Comparison of ENCODE assay signal across 15 cellular contexts in genomic region chr20:4667371-4667773, GRCh38. TPM values are rescaled to one million over a fixed set of nuclear protein-coding genes. Genes with fewer than 3 reads are reported as not detected.
DNase-seq lines count a peak whose midpoint lies in the region; ATAC-seq and TF ChIP-seq lines count a peak whose summit lies in the region.
"Had no signal": no experiment of that assay in that cellular context is flagged by ENCODE, and none has a peak within 500 bp of the region (broad histone marks: within the 10 kb centered on the region; RNA-seq: fewer than 3 reads in every experiment).

No MANE protein-coding gene starts in this region.

- H3K27ac Mint-ChIP-seq in activated T-cell treated with anti-CD3 and anti-CD28 coated beads, Interleukin-2, amount 50 U/mL, for 72 hours = peak overlapping the region; percentile 79
- no peak overlapping the region for H3K27ac Mint-ChIP-seq in Caco-2 (ENCODE audit: unreplicated experiment)
- H3K27ac Mint-ChIP-seq: memory B cell had no signal

- dilution Hi-C loops in mammary epithelial cell (cut with HindIII; ENCODE audit: low sequenced_read_pairs) = no loop called here

- no peaks in the 10 kb centered on the region for H3K79me2 ChIP-seq in mammary epithelial cell (ENCODE audit: insufficient read depth, low read length)

- H3K9me3 ChIP-seq in mammary epithelial cell (replicated peaks; ENCODE audit: insufficient read depth, low read length) (no peaks in the 10 kb centered on the region), Caco-2 (no peaks in the 10 kb centered on the region)
- H3K9me3 ChIP-seq: pancreas had no signal

- whole genome bisulfite sequencing in mammary epithelial cell (ENCODE audit: low coverage, missing lambda C conversion rate) = 3% methylated on average over 3 of the region's 3 CpGs

- CTCF ChIA-PET in mammary epithelial cell (lab: Charles Lee; ENCODE audit: low non-redundant PET) = no interaction called here
- CTCF ChIA-PET in Caco-2 (lab: Charles Lee) = no interaction called here

- no peak overlapping the region for H3K4me3 ChIP-seq in mammary epithelial cell (replicated peaks in 1 of 3; ENCODE audit: insufficient read depth in 1 of 3, low read depth in 2 of 3, low read length in 3 of 3)
- H3K4me3 ChIP-seq in Caco-2 (ENCODE audit: low read depth, low read length) = no peak overlapping the region
- H3K4me3 ChIP-seq: pancreas had no signal

- H3K27me3 Mint-ChIP-seq in activated T-cell treated with anti-CD3 and anti-CD28 coated beads, Interleukin-2, amount 50 U/mL, for 72 hours (ENCODE audit: low read depth) = peaks cover 5% of the 10 kb centered on the region
- H3K27me3 Mint-ChIP-seq in activated T-cell treated with anti-CD3 and anti-CD28 coated beads, Interleukin-2, amount 50 U/mL, for 4 hours (ENCODE audit: low read depth) = no peaks in the 10 kb centered on the region
- peaks cover 7% of the 10 kb centered on the region for H3K27me3 Mint-ChIP-seq in Caco-2 (ENCODE audit: insufficient read depth, unreplicated experiment)

- peak overlapping the region; percentile 27 for H3K4me2 ChIP-seq in mammary epithelial cell (ENCODE audit: insufficient read depth, low read depth, low read length)
- H3K4me2 ChIP-seq: KMS-11 had no signal

- in situ Hi-C loops in mammary epithelial cell (cut with MboI; ENCODE audit: low sequenced_read_pairs in 2 of 2) = no loop called here

- no peaks in the 10 kb centered on the region for H3K36me3 Mint-ChIP-seq in activated T-cell treated with anti-CD3 and anti-CD28 coated beads, Interleukin-2, amount 50 U/mL, for 72 hours (ENCODE audit: insufficient read depth in 2 of 2)
- H3K36me3 Mint-ChIP-seq in activated T-cell treated with anti-CD3 and anti-CD28 coated beads, Interleukin-2, amount 50 U/mL, for 4 hours (ENCODE audit: insufficient read depth) = no peaks in the 10 kb centered on the region
- no peaks in the 10 kb centered on the region for H3K36me3 Mint-ChIP-seq in Caco-2 (ENCODE audit: insufficient read depth, unreplicated experiment)

- peaks cover 0 to 1% of the 10 kb centered on the region in 2 donors for H3K9me3 Mint-ChIP-seq in activated T-cell treated with anti-CD3 and anti-CD28 coated beads, Interleukin-2, amount 50 U/mL, for 72 hours
- H3K9me3 Mint-ChIP-seq in activated T-cell treated with anti-CD3 and anti-CD28 coated beads, Interleukin-2, amount 50 U/mL, for 4 hours = no peaks in the 10 kb centered on the region
- no peaks in the 10 kb centered on the region for H3K9me3 Mint-ChIP-seq in Caco-2 (ENCODE audit: unreplicated experiment)
- H3K9me3 Mint-ChIP-seq: memory B cell had no signal

- H3K4me1 ChIP-seq in mammary epithelial cell (ENCODE audit: insufficient read depth, low read length) (peaks cover 32% of the 10 kb centered on the region), Caco-2 (no peaks in the 10 kb centered on the region)
- H3K4me1 ChIP-seq: pancreas had no signal

- ATAC-seq in activated T-cell treated with anti-CD3 and anti-CD28 coated beads, Interleukin-2, amount 50 U/mL, for 72 hours (replicated peaks in 1 of 2) = no peak
- ATAC-seq in activated T-cell treated with anti-CD3 and anti-CD28 coated beads, Interleukin-2, amount 50 U/mL, for 4 hours = no peak
- ATAC-seq in sciatic nerve = peak; percentile 34

- intact Hi-C loops in mammary epithelial cell (cut with micrococcal nuclease) = loop anchor here (1.0 to 2.0 kb wide), 3 partner anchors 15 to 53 kb away; partner anchors contain the start of gene PRND
- intact Hi-C loops in sciatic nerve (cut with DNase I) = no loop called here
- intact Hi-C loops in Caco-2 (cut with micrococcal nuclease; ENCODE audit: unreplicated experiment) = no loop called here

- no peaks in the 10 kb centered on the region for H4K20me1 ChIP-seq in mammary epithelial cell (ENCODE audit: insufficient read depth, low read length)

- H3K27me3 ChIP-seq in mammary epithelial cell (ENCODE audit: insufficient read depth, low read length) (no peaks in the 10 kb centered on the region), Caco-2 (replicated peaks; ENCODE audit: control insufficient read depth, insufficient read depth, low read length) (peaks cover 2% of the 10 kb centered on the region; the same call in 1 of the 2 replicates)
- H3K27me3 ChIP-seq: pancreas had no signal

- peak overlapping the region; percentile 69 for H2AFZ ChIP-seq in mammary epithelial cell (ENCODE audit: low read depth, low read length)

- H3K9ac ChIP-seq in mammary epithelial cell (ENCODE audit: insufficient read depth, low read length) = peak overlapping the region; percentile 40
- H3K9ac ChIP-seq: KMS-11 had no signal

- POLR2A ChIA-PET in Caco-2 (lab: Charles Lee) = no interaction called here

- peak overlapping the region in 1 of 2 donors; percentile 60 for H3K4me3 Mint-ChIP-seq in activated T-cell treated with anti-CD3 and anti-CD28 coated beads, Interleukin-2, amount 50 U/mL, for 72 hours
- H3K4me3 Mint-ChIP-seq in activated T-cell treated with anti-CD3 and anti-CD28 coated beads, Interleukin-2, amount 50 U/mL, for 4 hours = no peak overlapping the region
- H3K4me3 Mint-ChIP-seq in Caco-2 (ENCODE audit: unreplicated experiment) = no peak overlapping the region
- H3K4me3 Mint-ChIP-seq: memory B cell had no signal

- peak overlapping the region; percentile 87 for H3K27ac ChIP-seq in mammary epithelial cell (ENCODE audit: insufficient read depth, low read depth, low read length)
- H3K27ac ChIP-seq: KMS-11, pancreas had no signal

- H3K36me3 ChIP-seq in mammary epithelial cell (ENCODE audit: insufficient read depth, low read length) = no peaks in the 10 kb centered on the region
- H3K36me3 ChIP-seq in Caco-2 (ENCODE audit: control insufficient read depth, insufficient read depth, low read length) = no peaks in the 10 kb centered on the region
- H3K36me3 ChIP-seq: pancreas had no signal

- no peak for DNase-seq in activated T-cell treated with anti-CD3 and anti-CD28 coated beads, Interleukin-2, amount 50 U/mL, for 72 hours
- DNase-seq in activated T-cell treated with anti-CD3 and anti-CD28 coated beads, Interleukin-2, amount 50 U/mL, for 4 hours = no peak
- DNase-seq in NOMO-1 (lab: John Stamatoyannopoulos, UW; ENCODE audit: unreplicated experiment in 2 of 2) (peak; percentile 42 to 68), mammary epithelial cell (peak; percentile 70), sciatic nerve (ENCODE audit: low spot score) (no peak), NCI-H2029 treated with DMSO at 0.1 percent for 48 hours (lab: John Stamatoyannopoulos, UW) (no peak), Caco-2 (no peak), occipital lobe (lab: John Stamatoyannopoulos, UW) (no peak)
- DNase-seq: activated CD4-positive, alpha-beta T cell treated with anti-CD3 and anti-CD28 coated beads, Interleukin-2, amount 50 U/mL, for 48 hours; activated naive CD4-positive, alpha-beta T cell; DND-41; pancreas; T-helper 1 cell had no signal

- BruUV-seq in mammary epithelial cell (replicated peaks; lab: Mats Ljungman, UMichigan) (no TSS peak), Caco-2 (replicated peaks; lab: Mats Ljungman, UMichigan) (no TSS peak)

- peaks cover 26% of the 10 kb centered on the region for H3K4me1 Mint-ChIP-seq in activated T-cell treated with anti-CD3 and anti-CD28 coated beads, Interleukin-2, amount 50 U/mL, for 72 hours (ENCODE audit: low read depth)
- peaks cover 30% of the 10 kb centered on the region for H3K4me1 Mint-ChIP-seq in activated T-cell treated with anti-CD3 and anti-CD28 coated beads, Interleukin-2, amount 50 U/mL, for 4 hours (ENCODE audit: low read depth)
- no peaks in the 10 kb centered on the region for H3K4me1 Mint-ChIP-seq in Caco-2 (ENCODE audit: low read depth, unreplicated experiment)

- TF ChIP-seq CTCF in mammary epithelial cell (conservative IDR thresholded peaks at IDR 0.05 in 1 of 2, IDR thresholded peaks at IDR 0.05 in 1 of 2; ENCODE audit: extremely low read depth in 1 of 2, insufficient read depth in 1 of 2, low read depth in 1 of 2, low read length in 2 of 2) = no peak
- TF ChIP-seq CTCF in Caco-2 (IDR thresholded peaks at IDR 0.05; ENCODE audit: insufficient read depth in 1 of 2, low read depth in 1 of 2, low read length in 1 of 2, severe bottlenecking in 1 of 2, unreplicated experiment in 1 of 2) = no peak

RNA-seq across cellular contexts. Expression of gene PRNP, which starts 18.9 kb away (rescaled TPM):
- 10 to 100 TPM; 69.3 to 97.3 TPM for total RNA-seq in activated T-cell treated with anti-CD3 and anti-CD28 coated beads, Interleukin-2, amount 50 U/mL, for 72 hours
- 10 to 100 TPM; 64.6 to 87.9 (median 70.4) TPM for total RNA-seq in activated T-cell treated with anti-CD3 and anti-CD28 coated beads, Interleukin-2, amount 50 U/mL, for 4 hours
- total RNA-seq in mammary epithelial cell = 100 to 1,000 TPM; 676 to 841 TPM
- 1,147 TPM for polyA plus RNA-seq in mammary epithelial cell
- polyA minus RNA-seq in mammary epithelial cell = 442 TPM
- total RNA-seq in sciatic nerve = 226 TPM
- 28.0 and 28.5 TPM in 2 replicates for total RNA-seq in Caco-2 (2022)
- total RNA-seq in occipital lobe = 92.3 TPM

RNA-seq across cellular contexts. Expression of gene PRND, which starts 54.3 kb away (rescaled TPM):
- total RNA-seq in activated T-cell treated with anti-CD3 and anti-CD28 coated beads, Interleukin-2, amount 50 U/mL, for 72 hours = not detected
- total RNA-seq in activated T-cell treated with anti-CD3 and anti-CD28 coated beads, Interleukin-2, amount 50 U/mL, for 4 hours = not detected
- not detected for total RNA-seq in mammary epithelial cell
- not detected for polyA plus RNA-seq in mammary epithelial cell
- polyA minus RNA-seq in mammary epithelial cell = not detected
- total RNA-seq in sciatic nerve = 0.62 TPM
- not detected in 2 replicates for total RNA-seq in Caco-2 (2022)
- 1.1 TPM for total RNA-seq in occipital lobe
- polyA plus RNA-seq: pancreas had no signal

Comparison
In these comparisons a context has a peak if more than half of its experiments do, and no peak if none do; other contexts are left out.
1. DNase-seq: peak in NOMO-1 (2 of 2) and mammary epithelial cell (single experiment); none in activated T-cell treated with anti-CD3 and anti-CD28 coated beads, Interleukin-2, amount 50 U/mL, for 72 hours (0 of 2), activated T-cell treated with anti-CD3 and anti-CD28 coated beads, Interleukin-2, amount 50 U/mL, for 4 hours (single experiment), sciatic nerve (single experiment), NCI-H2029 treated with DMSO at 0.1 percent for 48 hours (single experiment), Caco-2 (0 of 2) and occipital lobe (single experiment).